8 cellular contexts compared by ENCODE assay signal in the genomic region with DNA sequence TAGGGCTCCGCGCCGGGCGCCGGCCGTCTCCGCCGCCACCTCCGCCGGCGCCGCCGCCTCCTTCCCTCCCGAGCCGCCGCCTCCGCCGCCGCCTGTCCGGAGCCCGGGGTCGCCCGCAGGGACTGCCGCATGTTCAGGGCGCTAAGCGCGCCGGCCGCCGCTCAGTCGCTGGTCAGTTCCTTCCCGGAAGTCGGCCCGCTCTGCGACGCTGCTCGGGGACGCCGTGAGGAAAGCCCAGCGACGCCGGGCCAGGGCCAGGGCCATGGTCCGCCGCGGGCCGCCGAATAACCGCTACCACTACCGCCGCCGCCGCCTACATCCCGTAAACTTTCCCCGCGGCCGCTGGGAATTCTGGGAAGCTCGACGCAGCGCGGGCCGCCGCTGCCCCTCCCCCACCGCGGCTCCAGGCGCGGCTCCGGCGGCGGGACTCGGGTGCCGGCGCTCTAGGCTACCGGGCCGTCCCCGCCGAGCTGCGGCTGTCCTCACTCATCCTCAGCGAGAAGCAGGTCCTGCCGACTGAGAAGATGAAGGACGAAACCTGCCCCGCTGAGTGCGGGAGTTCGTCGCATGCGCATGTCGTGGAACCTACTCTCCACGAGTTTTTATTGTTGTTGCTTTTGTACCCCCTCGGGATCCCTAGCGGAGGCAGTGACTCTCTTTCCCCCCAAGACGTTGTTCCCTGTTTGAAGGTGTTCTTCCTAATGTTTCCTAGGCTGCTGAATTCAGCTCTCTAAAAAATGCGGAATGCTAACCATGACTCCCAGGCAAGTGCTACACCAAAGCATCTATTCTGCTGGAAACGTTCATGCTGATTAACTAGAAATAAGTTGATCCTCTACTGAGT. TPM values are rescaled to one million over a fixed set of nuclear protein-coding genes. Genes with fewer than 3 reads are reported as not detected.
A peak's percentile ranks its signal among the peaks of the same experiment; 100 is the strongest.
DNase-seq lines count a peak whose midpoint lies in the region; ATAC-seq and TF ChIP-seq lines count a peak whose summit lies in the region.

Gene SAV1, minus strand, starts transcription at position 299 of the 844 bp plus-strand sequence. CDS start 339 bp downstream, outside the sequence.

- peak; percentile 57 for ATAC-seq in HG03025 (IDR thresholded peaks at IDR 0.05; ENCODE audit: low FRiP score, unreplicated experiment)
- peak; percentile 45 for ATAC-seq in central memory CD8-positive, alpha-beta T cell (replicated peaks; ENCODE audit: extremely low read depth, poor library complexity, severe bottlenecking)

- H3K4me3 ChIP-seq in kidney epithelial cell (ENCODE audit: low read depth, low read length): peak within 1 kb of the TSS; percentile 67

- no peaks in the 10 kb centered on the region for H3K27me3 Mint-ChIP-seq in central memory CD8-positive, alpha-beta T cell

- H3K36me3 Mint-ChIP-seq in central memory CD8-positive, alpha-beta T cell (ENCODE audit: insufficient read depth): peaks cover 5% of the 10 kb centered on the region

- H3K4me3 Mint-ChIP-seq in central memory CD8-positive, alpha-beta T cell: no peak within 1 kb of the TSS

- DNase-seq in SKM-1 treated with dmso at 0.1 percent for 144 hours (lab: John Stamatoyannopoulos, UW; ENCODE audit: unreplicated experiment): peak; percentile 13
- DNase-seq in SKM-1 (lab: John Stamatoyannopoulos, UW; ENCODE audit: unreplicated experiment): no peak
- DNase-seq in NCI-H2171 (lab: John Stamatoyannopoulos, UW): peak; percentile 90
- peak in 3 of 4 experiments; percentile 25 to 37 (median 28) for DNase-seq in activated CD4-positive, CD25-positive, alpha-beta regulatory T cell (lab: John Stamatoyannopoulos, UW)
- peak; percentile 19 to 20 for DNase-seq in central memory CD8-positive, alpha-beta T cell (ENCODE audit: low spot score in 2 of 2)
- DNase-seq in kidney epithelial cell (ENCODE audit: low read depth): peak; percentile 58
- peak; percentile 64 for DNase-seq in stimulated activated CD4-positive, alpha-beta T cell treated with anti-CD3 and anti-CD28 coated beads, Interleukin-15, amount 100 ng/mL, for 24 hours

- H3K36me3 ChIP-seq in kidney epithelial cell (ENCODE audit: control insufficient read depth, insufficient read depth, low read length): no peaks in the 10 kb centered on the region

- H3K27me3 ChIP-seq in kidney epithelial cell (ENCODE audit: control insufficient read depth, insufficient read depth, low read length): no peaks in the 10 kb centered on the region

- peaks cover 17% of the 10 kb centered on the region for H3K4me1 Mint-ChIP-seq in central memory CD8-positive, alpha-beta T cell

- H3K9me3 Mint-ChIP-seq in central memory CD8-positive, alpha-beta T cell: no peaks in the 10 kb centered on the region

- no peak for TF ChIP-seq CTCF in kidney epithelial cell (IDR thresholded peaks at IDR 0.05; ENCODE audit: insufficient read depth, low read length, poor library complexity, severe bottlenecking)

- no peak within 1 kb of the TSS for H3K27ac Mint-ChIP-seq in central memory CD8-positive, alpha-beta T cell (ENCODE audit: low read depth)

RNA-seq across cellular contexts. Expression of gene SAV1, which starts in this region (rescaled TPM):
- 25.3 and 31.1 TPM in 2 replicates for total RNA-seq in kidney epithelial cell
